29 cellular contexts compared by ENCODE assay signal in the genomic region with DNA sequence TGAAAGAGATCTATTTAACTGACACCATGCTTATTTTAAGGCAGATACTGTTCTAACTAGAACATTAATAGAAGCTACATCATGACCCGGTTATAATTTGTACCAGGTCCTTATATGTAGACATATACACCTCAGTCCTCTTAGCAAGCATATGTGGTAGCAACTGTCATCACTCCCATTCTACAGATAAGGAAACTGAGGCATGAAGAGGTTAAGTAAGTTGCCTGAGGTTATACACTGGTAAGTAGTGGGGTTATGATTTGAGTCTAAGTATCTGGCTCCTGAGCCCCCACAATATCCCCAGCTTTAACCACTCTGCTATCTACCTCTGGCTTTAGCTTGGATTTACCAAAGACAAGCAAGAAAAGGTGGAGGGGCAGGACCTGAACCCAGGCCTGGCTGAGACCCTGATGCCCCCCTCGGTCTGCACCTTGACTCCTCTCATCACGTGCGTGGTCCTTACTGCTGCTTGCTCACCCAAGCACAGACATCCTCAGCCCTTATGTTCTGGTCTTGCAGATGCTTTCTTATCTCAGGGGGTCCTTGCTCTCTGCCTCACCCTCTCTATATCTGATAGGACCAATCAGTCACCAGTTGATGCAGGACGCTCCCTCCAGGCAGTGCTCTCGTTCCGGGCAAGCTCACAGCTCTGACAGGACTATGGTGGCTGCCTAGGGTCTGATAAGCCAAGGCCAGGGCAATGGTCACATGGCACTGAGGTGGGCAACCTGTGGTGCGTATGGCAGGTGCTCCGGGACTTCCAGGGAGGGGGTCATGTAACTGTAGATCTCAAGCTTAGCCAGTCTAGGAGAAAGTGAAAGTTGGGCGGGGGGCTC. TPM values are rescaled to one million over a fixed set of nuclear protein-coding genes. Genes with fewer than 3 reads are reported as not detected.
DNase-seq lines count a peak whose midpoint lies in the region; ATAC-seq lines count a peak whose summit lies in the region.
"Had no signal": no experiment of that assay in that cellular context is flagged by ENCODE, and none has a peak within 500 bp of the region (broad histone marks: within the 10 kb centered on the region; RNA-seq: fewer than 3 reads in every experiment).

No MANE protein-coding gene starts in this region.

- H4K8ac ChIP-seq in mesenchymal stem cell (ENCODE audit: low read length): no peak overlapping the region

- no peak overlapping the region for H3K4ac ChIP-seq in mesenchymal stem cell (ENCODE audit: low read depth in 1 of 2, low read length in 2 of 2)

- H3K27me3 Mint-ChIP-seq in dendritic cell treated with granulocyte-macrophage colony-stimulating factor and Interleukin-4, amounts not matched to agents 40 ng/mL and 50 ng/mL, for 4 days: peaks cover 7% of the 10 kb centered on the region

- H2AK5ac ChIP-seq in mesenchymal stem cell (ENCODE audit: low read length, severe bottlenecking): peak overlapping the region; percentile 40

- no peak overlapping the region for H2AFZ ChIP-seq in mesenchymal stem cell (ENCODE audit: low read depth, low read length)

- H3K4me3 Mint-ChIP-seq in dendritic cell treated with granulocyte-macrophage colony-stimulating factor and Interleukin-4, amounts not matched to agents 40 ng/mL and 50 ng/mL, for 4 days: no peak overlapping the region
- H3K4me3 Mint-ChIP-seq: activated CD4-positive, alpha-beta memory T cell treated with anti-CD3 and anti-CD28 coated beads, Interleukin-2, amount 10 ng/mL, durations not matched to agents 7 days and 5 days; activated naive CD4-positive, alpha-beta T cell treated with anti-CD3 and anti-CD28 coated beads, Interleukin-2, amount 50 U/mL, for 24 hours; activated T-helper 17 cell treated with anti-CD3 and anti-CD28 coated beads, Interleukin-2, amount 50 U/mL, for 72 hours; stimulated activated naive CD8-positive, alpha-beta T cell treated with anti-CD3 and anti-CD28 coated beads, Interleukin-15, amount 100 ng/mL, for 72 hours; T-helper 17 cell had no signal

- peak overlapping the region in 1 of 2 experiments; percentile 18 for H2BK12ac ChIP-seq in mesenchymal stem cell (ENCODE audit: low read length in 2 of 2)

- no peak overlapping the region for H2BK120ac ChIP-seq in mesenchymal stem cell (ENCODE audit: low read depth, low read length)

- H3K4me2 ChIP-seq in mesenchymal stem cell (ENCODE audit: low read length, poor library complexity, severe bottlenecking): no peak overlapping the region
- H3K4me2 ChIP-seq: KMS-11 had no signal

- intact Hi-C loops in dendritic cell treated with granulocyte-macrophage colony-stimulating factor and Interleukin-4, amounts not matched to agents 40 ng/mL and 50 ng/mL, for 4 days (cut with micrococcal nuclease): no loop called here

- H3K14ac ChIP-seq in mesenchymal stem cell (ENCODE audit: low read length in 2 of 2): no peak overlapping the region

- no peaks in the 10 kb centered on the region for H3K9me3 ChIP-seq in mesenchymal stem cell (ENCODE audit: control insufficient read depth, low read length)
- H3K9me3 ChIP-seq: prostate gland, thyroid gland had no signal

- WGBS in mesenchymal stem cell: 90% methylated on average over 9 of the region's 10 CpGs

- H3K9me3 Mint-ChIP-seq in dendritic cell treated with granulocyte-macrophage colony-stimulating factor and Interleukin-4, amounts not matched to agents 40 ng/mL and 50 ng/mL, for 4 days: no peaks in the 10 kb centered on the region
- H3K9me3 Mint-ChIP-seq: activated CD4-positive, alpha-beta memory T cell treated with anti-CD3 and anti-CD28 coated beads, Interleukin-2, amount 10 ng/mL, durations not matched to agents 7 days and 5 days; activated naive CD4-positive, alpha-beta T cell treated with anti-CD3 and anti-CD28 coated beads, Interleukin-2, amount 50 U/mL, for 24 hours; activated T-helper 17 cell treated with anti-CD3 and anti-CD28 coated beads, Interleukin-2, amount 50 U/mL, for 72 hours; neural crest cell; stimulated activated naive CD8-positive, alpha-beta T cell treated with anti-CD3 and anti-CD28 coated beads, Interleukin-15, amount 100 ng/mL, for 72 hours had no signal

- peak; percentile 2 for DNase-seq in ELF-1 (ENCODE audit: low read depth, low spot score)
- no peak for DNase-seq in mesenchymal stem cell
- DNase-seq in G401 (ENCODE audit: low spot score): no peak
- no peak for DNase-seq in stimulated activated naive CD8-positive, alpha-beta T cell treated with anti-CD3 and anti-CD28 coated beads, Interleukin-15, Interleukin-2, amounts not matched to agents 100 U/mL and 50 U/mL, for 24 hours
- DNase-seq: activated CD4-positive, alpha-beta memory T cell treated with anti-CD3 and anti-CD28 coated beads, Interleukin-2, amount 10 ng/mL, durations not matched to agents 7 days and 5 days; activated CD4-positive, CD25-positive, alpha-beta regulatory T cell treated with anti-CD3 and anti-CD28 coated beads, Interleukin-2, amount 50 U/mL, for 72 hours; Calu3; cortex of kidney; DND-41; MM.1S; NCI-H1417 treated with DMSO at 0.1 percent for 48 hours; NCI-H2081 treated with DMSO at 0.1 percent for 48 hours; NCI-H446; NCI-H774; RPMI8226; stimulated activated naive CD8-positive, alpha-beta T cell treated with anti-CD3 and anti-CD28 coated beads, Interleukin-15, amount 100 ng/mL, for 72 hours; T-helper 17 cell; thyroid gland had no signal

- peaks cover 0 to 43% of the 10 kb centered on the region in 2 experiments for H3K27me3 ChIP-seq in mesenchymal stem cell (ENCODE audit: control insufficient read depth in 1 of 2, insufficient read depth in 1 of 2, low read length in 2 of 2)
- H3K27me3 ChIP-seq in rectal smooth muscle tissue (ENCODE audit: control insufficient read depth, insufficient read depth, low read length): no peaks in the 10 kb centered on the region
- H3K27me3 ChIP-seq: thyroid gland had no signal

- H3K4me3 ChIP-seq in mesenchymal stem cell (ENCODE audit: insufficient read depth in 1 of 2, low read depth in 1 of 2, low read length in 2 of 2) (no peak overlapping the region), rectal smooth muscle tissue (ENCODE audit: low read length) (no peak overlapping the region)
- H3K4me3 ChIP-seq: BLaER1, prostate gland, SK-N-MC, thyroid gland had no signal

- peak overlapping the region; percentile 4 for H3K27ac Mint-ChIP-seq in dendritic cell treated with granulocyte-macrophage colony-stimulating factor and Interleukin-4, amounts not matched to agents 40 ng/mL and 50 ng/mL, for 4 days
- H3K27ac Mint-ChIP-seq: activated CD4-positive, alpha-beta memory T cell treated with anti-CD3 and anti-CD28 coated beads, Interleukin-2, amount 10 ng/mL, durations not matched to agents 7 days and 5 days; activated naive CD4-positive, alpha-beta T cell treated with anti-CD3 and anti-CD28 coated beads, Interleukin-2, amount 50 U/mL, for 24 hours; activated T-helper 17 cell treated with anti-CD3 and anti-CD28 coated beads, Interleukin-2, amount 50 U/mL, for 72 hours; T-helper 17 cell had no signal

- peaks cover 56% of the 10 kb centered on the region for H3K4me1 ChIP-seq in mesenchymal stem cell (ENCODE audit: control insufficient read depth, insufficient read depth, low read depth, low read length)
- H3K4me1 ChIP-seq in rectal smooth muscle tissue (ENCODE audit: control insufficient read depth, insufficient read depth, low read length): peaks cover 44% of the 10 kb centered on the region

- no peak overlapping the region for H3K18ac ChIP-seq in mesenchymal stem cell (ENCODE audit: low read depth in 1 of 2, low read length in 2 of 2)

- no peak for ATAC-seq in stimulated activated naive CD8-positive, alpha-beta T cell treated with anti-CD3 and anti-CD28 coated beads, Interleukin-15, Interleukin-2, amounts not matched to agents 100 U/mL and 50 U/mL, for 24 hours
- ATAC-seq in HG03175 (IDR thresholded peaks at IDR 0.05; ENCODE audit: unreplicated experiment) (no peak), GM19463 (IDR thresholded peaks at IDR 0.05; ENCODE audit: unreplicated experiment) (no peak)
- ATAC-seq: activated T-helper 17 cell treated with anti-CD3 and anti-CD28 coated beads, Interleukin-2, amount 50 U/mL, for 72 hours; stimulated activated naive CD8-positive, alpha-beta T cell treated with anti-CD3 and anti-CD28 coated beads, Interleukin-15, amount 100 ng/mL, for 72 hours; T-helper 17 cell had no signal

- H3K27ac ChIP-seq in mesenchymal stem cell (ENCODE audit: low read length, poor library complexity, severe bottlenecking) (peak overlapping the region; percentile 98), rectal smooth muscle tissue (ENCODE audit: low read depth, low read length) (peak overlapping the region; percentile 79)
- H3K27ac ChIP-seq: KMS-11, SK-N-MC, thyroid gland had no signal

- no peak overlapping the region for H4K91ac ChIP-seq in mesenchymal stem cell (ENCODE audit: low read length)

- in situ Hi-C loops in G401 (cut with HindIII; ENCODE audit: low sequenced_read_pairs): no loop called here

- H2BK15ac ChIP-seq in mesenchymal stem cell (ENCODE audit: low read depth, poor library complexity, severe bottlenecking): no peak overlapping the region

- H3K36me3 Mint-ChIP-seq in dendritic cell treated with granulocyte-macrophage colony-stimulating factor and Interleukin-4, amounts not matched to agents 40 ng/mL and 50 ng/mL, for 4 days (ENCODE audit: low read depth): peaks cover 66% of the 10 kb centered on the region
- H3K36me3 Mint-ChIP-seq: activated naive CD4-positive, alpha-beta T cell treated with anti-CD3 and anti-CD28 coated beads, Interleukin-2, amount 50 U/mL, for 24 hours had no signal

- H2BK5ac ChIP-seq in mesenchymal stem cell (ENCODE audit: low read depth, low read length, poor library complexity, severe bottlenecking): no peak overlapping the region

- peaks cover 9% of the 10 kb centered on the region for H3K79me1 ChIP-seq in mesenchymal stem cell (replicated peaks; ENCODE audit: low read length, poor library complexity, severe bottlenecking)

- H3K4me1 Mint-ChIP-seq in dendritic cell treated with granulocyte-macrophage colony-stimulating factor and Interleukin-4, amounts not matched to agents 40 ng/mL and 50 ng/mL, for 4 days (ENCODE audit: low read depth): peaks cover 75% of the 10 kb centered on the region

- H3K9ac ChIP-seq in mesenchymal stem cell (ENCODE audit: low read length) (no peak overlapping the region), rectal smooth muscle tissue (ENCODE audit: low read length) (no peak overlapping the region)
- H3K9ac ChIP-seq: BLaER1, KMS-11 had no signal

- no peak overlapping the region for H3K23ac ChIP-seq in mesenchymal stem cell (ENCODE audit: low read length in 2 of 2)

- H3K36me3 ChIP-seq in mesenchymal stem cell (ENCODE audit: control insufficient read depth in 1 of 2, insufficient read depth in 2 of 2, low read depth in 1 of 2, low read length in 2 of 2) (peaks cover 0 to 19% of the 10 kb centered on the region in 2 experiments), rectal smooth muscle tissue (ENCODE audit: control insufficient read depth, insufficient read depth, low read length) (no peaks in the 10 kb centered on the region)
- H3K36me3 ChIP-seq: BLaER1, prostate gland, thyroid gland had no signal

RNA-seq across cellular contexts. Expression of gene DYSF, which starts 4.0 kb away (rescaled TPM):
- 0.33 TPM for polyA plus RNA-seq in mesenchymal stem cell (2013, experiment 1 of 2)
- polyA plus RNA-seq in mesenchymal stem cell (2013, experiment 2 of 2): 0.37 TPM
- total RNA-seq in G401 (2014; rRNA removed; shearing (Covaris generic)): 0.18 and 3.8 TPM in 2 replicates
- total RNA-seq: activated CD4-positive, alpha-beta memory T cell treated with anti-CD3 and anti-CD28 coated beads, Interleukin-2, amount 10 ng/mL, durations not matched to agents 7 days and 5 days had no signal
